ENCODE assay signal across 25 cellular contexts in the genomic region with DNA sequence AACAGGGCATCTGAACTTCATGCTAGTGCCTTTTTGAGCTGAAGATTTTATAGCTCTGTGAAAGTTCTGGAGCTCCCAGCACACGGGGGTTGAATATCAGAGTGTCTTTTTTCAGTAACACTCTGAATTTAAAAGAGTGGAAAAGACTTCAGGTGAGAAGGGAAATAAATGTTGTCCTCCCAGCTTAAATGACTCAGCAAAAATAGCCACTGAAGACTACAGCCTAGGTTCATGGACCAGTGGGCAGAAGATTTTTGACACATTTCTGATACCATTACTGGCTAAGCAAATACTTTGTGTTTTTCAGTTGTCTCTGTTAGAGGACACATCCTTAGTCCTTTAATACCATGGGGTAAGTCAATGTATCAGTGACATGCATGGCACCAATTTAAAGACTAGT.
DNase-seq lines count a peak whose midpoint lies in the region; ATAC-seq, FAIRE-seq and TF ChIP-seq lines count a peak whose summit lies in the region.
"Had no signal": no experiment of that assay in that cellular context is flagged by ENCODE, and none has a peak within 500 bp of the region (broad histone marks: within the 10 kb centered on the region; RNA-seq: fewer than 3 reads in every experiment).

No MANE protein-coding gene starts in this region.

- H3K79me2 ChIP-seq in GM23338 (replicated peaks; ENCODE audit: insufficient read depth): no peaks in the 10 kb centered on the region
- no peaks in the 10 kb centered on the region for H3K79me2 ChIP-seq in K562 (ENCODE audit: control insufficient read depth, insufficient read depth, low read length)

- TF ChIP-seq POLR2A in K562 (conservative IDR thresholded peaks at IDR 0.05): no peak

- no peak overlapping the region for H3K4me3 Mint-ChIP-seq in GM23338
- H3K4me3 Mint-ChIP-seq: CD14-positive monocyte; CD4-positive, alpha-beta T cell; CD8-positive, alpha-beta memory T cell had no signal

- in situ Hi-C loops in K562 (cut with MboI): no loop called here

- ATAC-seq in GM23338 (no peak), K562 (no peak)

- no peaks in the 10 kb centered on the region for H3F3A ChIP-seq in GM23338 (replicated peaks; ENCODE audit: low read depth)

- no peak overlapping the region for H3K27ac Mint-ChIP-seq in GM23338
- H3K27ac Mint-ChIP-seq: CD14-positive monocyte; CD4-positive, alpha-beta T cell; CD8-positive, alpha-beta memory T cell had no signal

- no peak overlapping the region for H3K27ac ChIP-seq in GM23338 (ENCODE audit: low read depth)
- no peak overlapping the region for H3K27ac ChIP-seq in K562 (ENCODE audit: extremely low read depth, low read depth, low read length)
- H3K27ac ChIP-seq: 22Rv1; BLaER1 treated with 17β-estradiol and CSF1 and Interleukin-3, amounts not matched to agents 10 nM and 100 nM had no signal

- peak; percentile 31 for DNase-seq in DMS53 (lab: John Stamatoyannopoulos, UW)
- no peak for DNase-seq in DMS53 treated with DMSO at 0.1 percent for 48 hours (lab: John Stamatoyannopoulos, UW; ENCODE audit: unreplicated experiment)
- no peak for DNase-seq in GM23338 (ENCODE audit: low spot score)
- DNase-seq in K562 (ENCODE audit: extremely low read depth in 1 of 4, low spot score in 3 of 4): no peak
- peak; percentile 4 for DNase-seq in renal cortical epithelial cell (ENCODE audit: low read depth)
- DNase-seq in H4 (ENCODE audit: low spot score): no peak
- no peak for DNase-seq in activated T-cell treated with anti-CD3 and anti-CD28 coated beads for 4 hours
- no peak for DNase-seq in stimulated activated CD4-positive, alpha-beta T cell treated with anti-CD3 and anti-CD28 coated beads, Interleukin-2, amount 100 ng/mL, for 24 hours
- DNase-seq: ACHN; AML-193; BE2C; CD4-positive, alpha-beta T cell; CD8-positive, alpha-beta memory T cell; DMS153; DMS79 treated with DMSO at 0.1 percent for 48 hours; GF-D8; GOT3; H7; HCEC 1CT had no signal

- H3K4me1 ChIP-seq in GM23338 (ENCODE audit: insufficient read depth): peaks cover 7% of the 10 kb centered on the region; the same call in 1 of the 2 replicates
- no peaks in the 10 kb centered on the region for H3K4me1 ChIP-seq in K562 (replicated peaks in 1 of 2; ENCODE audit: control insufficient read depth in 2 of 2, insufficient read depth in 2 of 2, low read length in 2 of 2)
- H3K4me1 ChIP-seq: BE2C had no signal

- H2AFZ ChIP-seq in GM23338 (peak overlapping the region; percentile 39; the same call in 1 of the 2 replicates), K562 (ENCODE audit: low read depth, low read length) (no peak overlapping the region)

- no peaks in the 10 kb centered on the region for H3K9me1 ChIP-seq in K562 (ENCODE audit: control insufficient read depth, insufficient read depth, low read length)

- no peak for TF ChIP-seq EP300 in K562 (IDR thresholded peaks at IDR 0.05; ENCODE audit: low read length)

- WGBS in K562 (ENCODE audit: insufficient coverage, low coverage, missing lambda C conversion rate): 0% methylated on average over 1 of the region's 1 CpG

- peaks cover 11% of the 10 kb centered on the region for H3K36me3 Mint-ChIP-seq in GM23338 (ENCODE audit: low read depth)
- H3K36me3 Mint-ChIP-seq: CD14-positive monocyte; CD8-positive, alpha-beta memory T cell had no signal

- H3K4me2 ChIP-seq in GM23338 (no peak overlapping the region), K562 (ENCODE audit: insufficient read depth, low read length) (no peak overlapping the region)
- H3K4me2 ChIP-seq: BLaER1 treated with 17β-estradiol and CSF1 and Interleukin-3, amounts not matched to agents 10 nM and 100 nM had no signal

- TF ChIP-seq RAD21 in K562 (CRISPR knock-in tag; conservative IDR thresholded peaks at IDR 0.05 in 1 of 2, IDR thresholded peaks at IDR 0.05 in 1 of 2): no peak

- CTCF ChIA-PET in K562 (lab: Yijun Ruan, JAX; ENCODE audit: low intra/inter-chr PET ratio): no interaction called here

- BruUV-seq in K562 (replicated peaks; lab: Mats Ljungman, UMichigan): no TSS peak

- POLR2A ChIA-PET in K562 (lab: Yijun Ruan, JAX): no interaction called here

- intact Hi-C loops in K562 (cut with micrococcal nuclease): no loop called here

- no peak for TF ChIP-seq CTCF in GM23338 (conservative IDR thresholded peaks at IDR 0.05; ENCODE audit: low read depth in 2 of 2)
- no peak for TF ChIP-seq CTCF in K562 (IDR thresholded peaks at IDR 0.05 in 2 of 3, conservative IDR thresholded peaks at IDR 0.05 in 1 of 3; ENCODE audit: insufficient read depth in 2 of 3, low read depth in 1 of 3, low read length in 3 of 3)

- H3K36me3 ChIP-seq in GM23338 (ENCODE audit: insufficient read depth) (no peaks in the 10 kb centered on the region), K562 (ENCODE audit: control insufficient read depth, insufficient read depth, low read length) (no peaks in the 10 kb centered on the region)
- H3K36me3 ChIP-seq: BE2C; BLaER1 treated with 17β-estradiol and CSF1 and Interleukin-3, amounts not matched to agents 10 nM and 100 nM had no signal

- H3K27me3 ChIP-seq in GM23338 (ENCODE audit: insufficient read depth) (no peaks in the 10 kb centered on the region), K562 (ENCODE audit: control insufficient read depth in 2 of 2, insufficient read depth in 2 of 2, low read length in 2 of 2) (no peaks in the 10 kb centered on the region)
- H3K27me3 ChIP-seq: BE2C; BLaER1 treated with 17β-estradiol and CSF1 and Interleukin-3, amounts not matched to agents 10 nM and 100 nM had no signal

- H4K20me1 ChIP-seq in GM23338 (replicated peaks; ENCODE audit: insufficient read depth) (no peaks in the 10 kb centered on the region), K562 (replicated peaks; ENCODE audit: control insufficient read depth, insufficient read depth, low read length) (no peaks in the 10 kb centered on the region)
- H4K20me1 ChIP-seq: BLaER1 treated with 17β-estradiol and CSF1 and Interleukin-3, amounts not matched to agents 10 nM and 100 nM had no signal

- FAIRE-seq in K562 (lab: Jason Lieb, UNC): no peak
- FAIRE-seq: A204.1, GM12891, GM18507 had no signal

- H3K4me3 ChIP-seq in GM23338: no peak overlapping the region
- H3K4me3 ChIP-seq in K562: no peak overlapping the region
- H3K4me3 ChIP-seq: BLaER1 treated with 17β-estradiol and CSF1 and Interleukin-3, amounts not matched to agents 10 nM and 100 nM had no signal

- peaks cover 5% of the 10 kb centered on the region for H3K9me3 Mint-ChIP-seq in GM23338

- H3K27me3 Mint-ChIP-seq in GM23338 (ENCODE audit: insufficient read depth, low read depth, poor library complexity): no peaks in the 10 kb centered on the region
- H3K27me3 Mint-ChIP-seq: CD4-positive, alpha-beta T cell; CD8-positive, alpha-beta memory T cell had no signal

- H3K9me3 ChIP-seq in K562 (replicated peaks; ENCODE audit: control insufficient read depth, insufficient read depth, low read depth, low read length): no peaks in the 10 kb centered on the region
- H3K9me3 ChIP-seq: BE2C; BLaER1 treated with 17β-estradiol and CSF1 and Interleukin-3, amounts not matched to agents 10 nM and 100 nM had no signal

- H3K9ac ChIP-seq in K562 (ENCODE audit: insufficient read depth in 1 of 2, low read depth in 2 of 2, low read length in 2 of 2): no peak overlapping the region
- H3K9ac ChIP-seq: BLaER1 treated with 17β-estradiol and CSF1 and Interleukin-3, amounts not matched to agents 10 nM and 100 nM had no signal

- peaks cover 33% of the 10 kb centered on the region for H3K9me2 ChIP-seq in GM23338 (ENCODE audit: insufficient read depth)

- H3K4me1 Mint-ChIP-seq in GM23338: peaks cover 14% of the 10 kb centered on the region; the same call in 2 of the 3 replicates
- H3K4me1 Mint-ChIP-seq: CD14-positive monocyte; CD8-positive, alpha-beta memory T cell had no signal

TF ChIP-seq in GM23338, 12 proteins besides CTCF, POLR2A, EP300 and RAD21 (continues in another document):
- TF ChIP-seq, protein P1, sequence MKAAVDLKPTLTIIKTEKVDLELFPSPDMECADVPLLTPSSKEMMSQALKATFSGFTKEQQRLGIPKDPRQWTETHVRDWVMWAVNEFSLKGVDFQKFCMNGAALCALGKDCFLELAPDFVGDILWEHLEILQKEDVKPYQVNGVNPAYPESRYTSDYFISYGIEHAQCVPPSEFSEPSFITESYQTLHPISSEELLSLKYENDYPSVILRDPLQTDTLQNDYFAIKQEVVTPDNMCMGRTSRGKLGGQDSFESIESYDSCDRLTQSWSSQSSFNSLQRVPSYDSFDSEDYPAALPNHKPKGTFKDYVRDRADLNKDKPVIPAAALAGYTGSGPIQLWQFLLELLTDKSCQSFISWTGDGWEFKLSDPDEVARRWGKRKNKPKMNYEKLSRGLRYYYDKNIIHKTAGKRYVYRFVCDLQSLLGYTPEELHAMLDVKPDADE (IDR thresholded peaks at IDR 0.05): no peak
- TF ChIP-seq POLR2AphosphoS5 (IDR thresholded peaks at IDR 0.05; ENCODE audit: low read depth) (no peak), EZH2 (IDR thresholded peaks at IDR 0.05; ENCODE audit: low read depth, unreplicated experiment) (no peak), ZNF331 (CRISPR knock-in tag; IDR thresholded peaks at IDR 0.05; ENCODE audit: low read depth) (no peak), STAT1 (IDR thresholded peaks at IDR 0.05; ENCODE audit: unreplicated experiment) (no peak), EZH2phosphoT487 (IDR thresholded peaks at IDR 0.05; ENCODE audit: unreplicated experiment) (no peak)

TF ChIP-seq in K562, 482 proteins besides CTCF, POLR2A, EP300 and RAD21:
- no peak for TF ChIP-seq ZNF311 (CRISPR knock-in tag; IDR thresholded peaks at IDR 0.05)
- TF ChIP-seq MAFG (tag; conservative IDR thresholded peaks at IDR 0.05): peak; percentile 28; the same call in 1 of the 2 replicates
- TF ChIP-seq ERF (CRISPR knock-in tag; IDR thresholded peaks at IDR 0.05): no peak

Comparison
In these comparisons a context has a peak if more than half of its experiments do, and no peak if none do; other contexts are left out.
1. DNase-seq: peak in DMS53 (single experiment) and renal cortical epithelial cell (single experiment); none in DMS53 treated with DMSO at 0.1 percent for 48 hours (single experiment), GM23338 (single experiment), K562 (0 of 4), H4 (single experiment), activated T-cell treated with anti-CD3 and anti-CD28 coated beads for 4 hours (single experiment) and stimulated activated CD4-positive, alpha-beta T cell treated with anti-CD3 and anti-CD28 coated beads, Interleukin-2, amount 100 ng/mL, for 24 hours (0 of 2).